8 cellular contexts compared by ENCODE assay signal in the genomic region with DNA sequence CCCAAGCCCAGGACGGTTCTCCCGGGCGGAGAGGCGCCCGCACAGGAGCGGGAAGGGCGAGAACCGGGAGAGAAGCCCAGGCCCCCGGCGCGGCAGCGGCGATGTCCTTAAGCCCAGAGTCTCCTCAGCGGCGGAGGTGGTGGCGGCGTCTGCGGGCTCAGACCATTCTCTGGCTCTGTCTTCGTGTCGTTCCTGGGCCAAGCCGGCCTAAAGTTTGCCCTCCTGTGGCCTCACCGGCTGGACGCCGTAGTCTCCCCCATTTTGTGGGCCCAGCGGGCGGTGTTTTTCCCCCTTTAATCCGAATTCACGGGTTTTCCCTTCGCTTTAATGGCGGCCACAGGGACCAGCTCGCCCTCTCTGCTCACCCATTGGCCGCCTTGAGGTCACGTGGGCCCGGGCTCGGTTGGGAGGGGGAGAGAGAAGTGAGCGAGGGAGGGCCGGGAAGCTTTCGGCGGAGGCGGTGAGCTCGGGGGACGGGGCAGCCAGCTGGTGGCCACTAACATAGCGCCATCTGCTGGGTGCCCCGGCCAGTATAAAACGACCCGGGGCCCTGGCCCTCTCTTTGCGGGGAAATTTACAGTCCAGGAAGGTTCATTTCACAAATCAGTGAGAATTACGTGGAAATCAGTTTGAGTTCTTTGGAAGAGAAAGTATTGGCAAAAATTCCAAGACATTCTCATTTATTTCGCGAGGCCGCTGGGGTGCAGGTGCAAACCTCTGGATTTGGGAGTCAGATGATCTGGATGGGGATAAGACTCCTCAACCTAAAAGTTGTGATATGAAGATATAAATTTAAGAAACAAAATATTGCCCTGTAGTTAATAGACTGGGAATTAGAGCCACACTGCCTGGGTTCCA. TPM values are rescaled to one million over a fixed set of nuclear protein-coding genes. Genes with fewer than 3 reads are reported as not detected.
DNase-seq lines count a peak whose midpoint lies in the region; ATAC-seq and TF ChIP-seq lines count a peak whose summit lies in the region.

No MANE protein-coding gene starts in this region.

- DNase-seq in ELF-1 (ENCODE audit: low read depth, low spot score) (peak; percentile 98), GOT3 (lab: John Stamatoyannopoulos, UW) (peak; percentile 87), RPMI7951 (ENCODE audit: low read depth) (peak; percentile 94), fibroblast of lung (ENCODE audit: low read depth in 2 of 2) (peak; percentile 95 to 97)
- peak; percentile 91 to 97 (median 96) for DNase-seq in naive thymus-derived CD4-positive, alpha-beta T cell

- H3K4me2 ChIP-seq in fibroblast of lung (ENCODE audit: extremely low read depth, insufficient read depth, low read length): no peak overlapping the region

- TF ChIP-seq CTCF in LNCAP (IDR thresholded peaks at IDR 0.05): peak; percentile 95
- peak; percentile 71 to 81 for TF ChIP-seq CTCF in fibroblast of lung (conservative IDR thresholded peaks at IDR 0.05 in 1 of 2, IDR thresholded peaks at IDR 0.05 in 1 of 2; ENCODE audit: low read depth in 1 of 2, low read length in 2 of 2)

- H3K9me3 ChIP-seq in fibroblast of lung (ENCODE audit: control insufficient read depth, insufficient read depth, low read depth, low read length): no peaks in the 10 kb centered on the region
- H3K9me3 ChIP-seq in naive thymus-derived CD4-positive, alpha-beta T cell (ENCODE audit: control insufficient read depth in 2 of 3, low read length in 3 of 3): no peaks in the 10 kb centered on the region

- peak overlapping the region; percentile 100 for H3K4me3 Mint-ChIP-seq in activated T-helper 17 cell treated with anti-CD3 and anti-CD28 coated beads, Interleukin-2, amount 50 U/mL, for 72 hours
- peak overlapping the region; percentile 93 to 99 (median 96) for H3K4me3 Mint-ChIP-seq in naive thymus-derived CD4-positive, alpha-beta T cell
- peak overlapping the region; percentile 88 for H3K4me3 Mint-ChIP-seq in stimulated activated memory B cell treated with anti-CD40 and anti-IgM and Interleukin-4, amounts not matched to agents 10 μg/mL and 1 μg/mL and 100 μg/mL, for 72 hours

- peaks cover 47% of the 10 kb centered on the region for H3K36me3 Mint-ChIP-seq in activated T-helper 17 cell treated with anti-CD3 and anti-CD28 coated beads, Interleukin-2, amount 50 U/mL, for 72 hours (ENCODE audit: low read depth)
- H3K36me3 Mint-ChIP-seq in naive thymus-derived CD4-positive, alpha-beta T cell: peaks cover 0 to 16% (median 10%) of the 10 kb centered on the region in 5 donors
- peaks cover 16% of the 10 kb centered on the region for H3K36me3 Mint-ChIP-seq in stimulated activated memory B cell treated with anti-CD40 and anti-IgM and Interleukin-4, amounts not matched to agents 10 μg/mL and 1 μg/mL and 100 μg/mL, for 72 hours

- H3K36me3 ChIP-seq in fibroblast of lung (ENCODE audit: control insufficient read depth, insufficient read depth, low read length): no peaks in the 10 kb centered on the region
- peaks cover 0 to 5% (median 0%) of the 10 kb centered on the region in 3 experiments for H3K36me3 ChIP-seq in naive thymus-derived CD4-positive, alpha-beta T cell (ENCODE audit: control insufficient read depth in 2 of 3, insufficient read depth in 3 of 3, low read length in 3 of 3)

- H2AFZ ChIP-seq in fibroblast of lung (ENCODE audit: low read length): peak overlapping the region; percentile 98

- H3K4me3 ChIP-seq in fibroblast of lung (replicated peaks in 1 of 4; ENCODE audit: control extremely low read depth in 1 of 4, insufficient read depth in 1 of 4, low read depth in 3 of 4, low read length in 4 of 4): peak overlapping the region; percentile 90 to 98 (median 96)
- peak overlapping the region; percentile 88 for H3K4me3 ChIP-seq in naive thymus-derived CD4-positive, alpha-beta T cell (ENCODE audit: low read length)

- no peaks in the 10 kb centered on the region for H3K27me3 ChIP-seq in fibroblast of lung (ENCODE audit: control insufficient read depth, insufficient read depth, low read length)
- no peaks in the 10 kb centered on the region for H3K27me3 ChIP-seq in naive thymus-derived CD4-positive, alpha-beta T cell (ENCODE audit: control insufficient read depth in 2 of 2, insufficient read depth in 2 of 2, low read length in 2 of 2)

- intact Hi-C loops in naive thymus-derived CD4-positive, alpha-beta T cell (cut with micrococcal nuclease): loop anchor here (1.0 to 5.0 kb wide), 11 partner anchors 99 to 1539 kb away; a partner anchor contains a TSS

- H3K27ac ChIP-seq in fibroblast of lung (ENCODE audit: insufficient read depth, low read length): peak overlapping the region; percentile 98
- H3K27ac ChIP-seq in naive thymus-derived CD4-positive, alpha-beta T cell (ENCODE audit: low read depth, low read length): peak overlapping the region; percentile 100

- no peaks in the 10 kb centered on the region for H3K27me3 Mint-ChIP-seq in activated T-helper 17 cell treated with anti-CD3 and anti-CD28 coated beads, Interleukin-2, amount 50 U/mL, for 72 hours
- H3K27me3 Mint-ChIP-seq in naive thymus-derived CD4-positive, alpha-beta T cell: no peaks in the 10 kb centered on the region
- no peaks in the 10 kb centered on the region for H3K27me3 Mint-ChIP-seq in stimulated activated memory B cell treated with anti-CD40 and anti-IgM and Interleukin-4, amounts not matched to agents 10 μg/mL and 1 μg/mL and 100 μg/mL, for 72 hours

- CTCF ChIA-PET in naive thymus-derived CD4-positive, alpha-beta T cell (lab: Charles Lee): interaction anchor here (0.5 to 1.7 kb wide), 6 partner anchors 9 to 1345 kb away, joined by 3 to 5 read pairs (median 4); a partner anchor contains a TSS

- H3K4me1 ChIP-seq in fibroblast of lung (ENCODE audit: control insufficient read depth, extremely low read depth, insufficient read depth, low read length): peaks cover 2% of the 10 kb centered on the region
- peaks cover 16 to 23% of the 10 kb centered on the region in 2 donors for H3K4me1 ChIP-seq in naive thymus-derived CD4-positive, alpha-beta T cell (ENCODE audit: control insufficient read depth in 2 of 2, insufficient read depth in 2 of 2, low read length in 2 of 2)

- POLR2A ChIA-PET in naive thymus-derived CD4-positive, alpha-beta T cell (lab: Charles Lee): interaction anchor here (0.8 to 1.5 kb wide), 3 partner anchors 12 to 139 kb away, joined by 3 to 8 read pairs (median 4); no protein-coding TSS in a partner anchor

- H3K79me2 ChIP-seq in fibroblast of lung (ENCODE audit: control insufficient read depth, insufficient read depth, low read length): peaks cover 46% of the 10 kb centered on the region

- H3K4me1 Mint-ChIP-seq in activated T-helper 17 cell treated with anti-CD3 and anti-CD28 coated beads, Interleukin-2, amount 50 U/mL, for 72 hours: peaks cover 26% of the 10 kb centered on the region
- peaks cover 24 to 40% (median 34%) of the 10 kb centered on the region in 7 donors for H3K4me1 Mint-ChIP-seq in naive thymus-derived CD4-positive, alpha-beta T cell
- H3K4me1 Mint-ChIP-seq in stimulated activated memory B cell treated with anti-CD40 and anti-IgM and Interleukin-4, amounts not matched to agents 10 μg/mL and 1 μg/mL and 100 μg/mL, for 72 hours: peaks cover 28% of the 10 kb centered on the region

- no peaks in the 10 kb centered on the region for H3K9me3 Mint-ChIP-seq in activated T-helper 17 cell treated with anti-CD3 and anti-CD28 coated beads, Interleukin-2, amount 50 U/mL, for 72 hours
- no peaks in the 10 kb centered on the region for H3K9me3 Mint-ChIP-seq in naive thymus-derived CD4-positive, alpha-beta T cell
- no peaks in the 10 kb centered on the region for H3K9me3 Mint-ChIP-seq in stimulated activated memory B cell treated with anti-CD40 and anti-IgM and Interleukin-4, amounts not matched to agents 10 μg/mL and 1 μg/mL and 100 μg/mL, for 72 hours

- peaks cover 13% of the 10 kb centered on the region for H4K20me1 ChIP-seq in fibroblast of lung (ENCODE audit: control insufficient read depth, extremely low read depth, insufficient read depth, low read length)

- peak overlapping the region; percentile 99 for H3K27ac Mint-ChIP-seq in activated T-helper 17 cell treated with anti-CD3 and anti-CD28 coated beads, Interleukin-2, amount 50 U/mL, for 72 hours
- peak overlapping the region; percentile 92 to 100 (median 96) for H3K27ac Mint-ChIP-seq in naive thymus-derived CD4-positive, alpha-beta T cell
- peak overlapping the region; percentile 91 for H3K27ac Mint-ChIP-seq in stimulated activated memory B cell treated with anti-CD40 and anti-IgM and Interleukin-4, amounts not matched to agents 10 μg/mL and 1 μg/mL and 100 μg/mL, for 72 hours

- ATAC-seq in activated T-helper 17 cell treated with anti-CD3 and anti-CD28 coated beads, Interleukin-2, amount 50 U/mL, for 72 hours (replicated peaks): peak; percentile 95
- ATAC-seq in naive thymus-derived CD4-positive, alpha-beta T cell: peak; percentile 97
- peak; percentile 99 for ATAC-seq in stimulated activated memory B cell treated with anti-CD40 and anti-IgM and Interleukin-4, amounts not matched to agents 10 μg/mL and 1 μg/mL and 100 μg/mL, for 72 hours

- peak overlapping the region; percentile 98 for H3K9ac ChIP-seq in fibroblast of lung (ENCODE audit: insufficient read depth, low read length)

RNA-seq across cellular contexts. Expression of a gene that starts 0.8 kb away (rescaled TPM):
- total RNA-seq in RPMI7951 (2014; rRNA removed; shearing (Covaris generic)): 17.9 and 25.4 TPM in 2 replicates
- 10 to 100 TPM; 48.9 to 51.3 TPM for total RNA-seq in activated T-helper 17 cell treated with anti-CD3 and anti-CD28 coated beads, Interleukin-2, amount 50 U/mL, for 72 hours
- 39.0 and 47.1 TPM in 2 replicates for total RNA-seq in fibroblast of lung
- 19.4 and 36.2 TPM in 2 replicates for polyA plus RNA-seq in fibroblast of lung
- 9.9 and 17.4 TPM in 2 replicates for polyA plus RNA-seq in fibroblast of lung (2012)
- polyA minus RNA-seq in fibroblast of lung (ENCODE audit: low replicate concordance): 78.3 and 111 TPM in 2 replicates
- 10 to 100 TPM; 65.4 to 84.8 (median 76.4) TPM for total RNA-seq in naive thymus-derived CD4-positive, alpha-beta T cell
- 1 to 10 TPM; 3.6 to 4.7 TPM for polyA plus RNA-seq in naive thymus-derived CD4-positive, alpha-beta T cell

Comparison
In these comparisons a context has a peak if more than half of its experiments do, and no peak if none do; other contexts are left out.
1. Peak in every context shown above with its lines: DNase-seq, ATAC-seq, H3K4me3 ChIP-seq and H3K27ac ChIP-seq.